ENCODE assay signal across 1 cellular context in the genomic region with DNA sequence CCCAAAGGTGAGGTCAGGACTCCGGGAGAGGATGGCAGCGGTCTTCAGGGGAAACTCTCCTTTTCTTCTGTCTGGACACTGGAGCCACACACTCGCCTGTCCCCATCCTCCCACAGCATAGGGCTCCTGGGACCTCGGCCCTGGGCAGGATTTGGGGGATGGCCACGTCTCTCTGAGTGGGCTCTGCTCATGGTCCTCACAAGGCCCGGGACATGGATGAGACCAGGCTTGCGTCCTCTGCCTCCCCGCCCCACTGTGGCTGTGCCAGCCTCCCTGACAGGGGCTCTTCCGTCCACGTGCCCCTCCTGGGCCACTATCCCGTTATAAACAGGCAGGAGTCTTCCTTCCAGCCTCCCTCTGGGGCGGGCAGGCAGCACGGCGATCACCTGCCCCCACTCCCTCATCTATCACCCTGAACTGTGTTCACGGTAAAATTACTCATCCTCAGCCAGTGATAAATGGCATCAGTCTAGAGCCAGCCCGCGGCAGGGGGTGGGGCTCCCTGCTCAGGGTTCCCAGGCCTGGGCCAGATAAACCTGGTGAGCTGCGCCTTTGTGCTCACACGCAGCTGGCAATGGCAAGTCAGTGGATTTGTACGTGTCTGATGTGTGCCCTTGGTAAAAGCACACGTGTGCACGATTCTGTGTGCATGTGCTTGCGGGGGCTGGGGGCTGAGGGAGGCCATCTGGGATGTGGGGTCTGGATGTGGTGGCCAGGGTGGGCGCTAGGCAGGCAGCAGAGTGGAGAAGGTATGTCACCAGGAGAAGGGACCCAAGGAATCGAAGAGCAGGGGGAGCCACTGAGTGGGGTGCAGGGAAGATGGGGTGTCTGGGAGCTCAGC.
TF ChIP-seq lines count a peak whose summit lies in the region.

No MANE protein-coding gene starts in this region.

TF ChIP-seq in K562, 482 proteins besides CTCF, POLR2A, EP300 and RAD21 (continued from another document and continues in another):
- TF ChIP-seq, protein P1, sequence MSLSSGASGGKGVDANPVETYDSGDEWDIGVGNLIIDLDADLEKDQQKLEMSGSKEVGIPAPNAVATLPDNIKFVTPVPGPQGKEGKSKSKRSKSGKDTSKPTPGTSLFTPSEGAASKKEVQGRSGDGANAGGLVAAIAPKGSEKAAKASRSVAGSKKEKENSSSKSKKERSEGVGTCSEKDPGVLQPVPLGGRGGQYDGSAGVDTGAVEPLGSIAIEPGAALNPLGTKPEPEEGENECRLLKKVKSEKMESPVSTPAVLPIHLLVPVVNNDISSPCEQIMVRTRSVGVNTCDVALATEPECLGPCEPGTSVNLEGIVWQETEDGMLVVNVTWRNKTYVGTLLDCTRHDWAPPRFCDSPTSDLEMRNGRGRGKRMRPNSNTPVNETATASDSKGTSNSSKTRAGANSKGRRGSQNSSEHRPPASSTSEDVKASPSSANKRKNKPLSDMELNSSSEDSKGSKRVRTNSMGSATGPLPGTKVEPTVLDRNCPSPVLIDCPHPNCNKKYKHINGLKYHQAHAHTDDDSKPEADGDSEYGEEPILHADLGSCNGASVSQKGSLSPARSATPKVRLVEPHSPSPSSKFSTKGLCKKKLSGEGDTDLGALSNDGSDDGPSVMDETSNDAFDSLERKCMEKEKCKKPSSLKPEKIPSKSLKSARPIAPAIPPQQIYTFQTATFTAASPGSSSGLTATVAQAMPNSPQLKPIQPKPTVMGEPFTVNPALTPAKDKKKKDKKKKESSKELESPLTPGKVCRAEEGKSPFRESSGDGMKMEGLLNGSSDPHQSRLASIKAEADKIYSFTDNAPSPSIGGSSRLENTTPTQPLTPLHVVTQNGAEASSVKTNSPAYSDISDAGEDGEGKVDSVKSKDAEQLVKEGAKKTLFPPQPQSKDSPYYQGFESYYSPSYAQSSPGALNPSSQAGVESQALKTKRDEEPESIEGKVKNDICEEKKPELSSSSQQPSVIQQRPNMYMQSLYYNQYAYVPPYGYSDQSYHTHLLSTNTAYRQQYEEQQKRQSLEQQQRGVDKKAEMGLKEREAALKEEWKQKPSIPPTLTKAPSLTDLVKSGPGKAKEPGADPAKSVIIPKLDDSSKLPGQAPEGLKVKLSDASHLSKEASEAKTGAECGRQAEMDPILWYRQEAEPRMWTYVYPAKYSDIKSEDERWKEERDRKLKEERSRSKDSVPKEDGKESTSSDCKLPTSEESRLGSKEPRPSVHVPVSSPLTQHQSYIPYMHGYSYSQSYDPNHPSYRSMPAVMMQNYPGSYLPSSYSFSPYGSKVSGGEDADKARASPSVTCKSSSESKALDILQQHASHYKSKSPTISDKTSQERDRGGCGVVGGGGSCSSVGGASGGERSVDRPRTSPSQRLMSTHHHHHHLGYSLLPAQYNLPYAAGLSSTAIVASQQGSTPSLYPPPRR (CRISPR knock-in tag; IDR thresholded peaks at IDR 0.05; ENCODE audit: borderline replicate concordance) = no peak
- TF ChIP-seq GTF3C2 (IDR thresholded peaks at IDR 0.05; ENCODE audit: borderline replicate concordance, extremely low read depth, insufficient read length) = no peak
- TF ChIP-seq HOXB6 (CRISPR knock-in tag; IDR thresholded peaks at IDR 0.05; ENCODE audit: borderline replicate concordance) = no peak
- TF ChIP-seq, protein P2, sequence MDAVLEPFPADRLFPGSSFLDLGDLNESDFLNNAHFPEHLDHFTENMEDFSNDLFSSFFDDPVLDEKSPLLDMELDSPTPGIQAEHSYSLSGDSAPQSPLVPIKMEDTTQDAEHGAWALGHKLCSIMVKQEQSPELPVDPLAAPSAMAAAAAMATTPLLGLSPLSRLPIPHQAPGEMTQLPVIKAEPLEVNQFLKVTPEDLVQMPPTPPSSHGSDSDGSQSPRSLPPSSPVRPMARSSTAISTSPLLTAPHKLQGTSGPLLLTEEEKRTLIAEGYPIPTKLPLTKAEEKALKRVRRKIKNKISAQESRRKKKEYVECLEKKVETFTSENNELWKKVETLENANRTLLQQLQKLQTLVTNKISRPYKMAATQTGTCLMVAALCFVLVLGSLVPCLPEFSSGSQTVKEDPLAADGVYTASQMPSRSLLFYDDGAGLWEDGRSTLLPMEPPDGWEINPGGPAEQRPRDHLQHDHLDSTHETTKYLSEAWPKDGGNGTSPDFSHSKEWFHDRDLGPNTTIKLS (IDR thresholded peaks at IDR 0.05; ENCODE audit: borderline replicate concordance, low read depth) = no peak
- TF ChIP-seq PHB (CRISPR knock-in tag; IDR thresholded peaks at IDR 0.05) = no peak
- TF ChIP-seq NONO (IDR thresholded peaks at IDR 0.05; ENCODE audit: low read depth in 2 of 2, low read length in 1 of 2) = no peak
- no peak for TF ChIP-seq TARDBP (IDR thresholded peaks at IDR 0.05)
- peak; percentile 63; the same call in 1 of the 2 replicates for TF ChIP-seq ZNF121 (CRISPR knock-in tag; conservative IDR thresholded peaks at IDR 0.05)
- TF ChIP-seq E2F1 (CRISPR knock-in tag; IDR thresholded peaks at IDR 0.05) = no peak
- no peak for TF ChIP-seq ARNT (IDR thresholded peaks at IDR 0.05)
- TF ChIP-seq ZNF79 (CRISPR knock-in tag; IDR thresholded peaks at IDR 0.05; ENCODE audit: low read depth) = no peak
- no peak for TF ChIP-seq DACH1 (IDR thresholded peaks at IDR 0.05; ENCODE audit: partially characterized antibody)
- TF ChIP-seq ZKSCAN8 (CRISPR knock-in tag; IDR thresholded peaks at IDR 0.05) = no peak
- TF ChIP-seq ZFP1 (CRISPR knock-in tag; IDR thresholded peaks at IDR 0.05) = no peak
- TF ChIP-seq MEIS2 (IDR thresholded peaks at IDR 0.05; ENCODE audit: partially characterized antibody) = peak; percentile 89
- TF ChIP-seq MAFF (IDR thresholded peaks at IDR 0.05; ENCODE audit: low read length) = no peak
- TF ChIP-seq BACH1 (tag; IDR thresholded peaks at IDR 0.05) = no peak
- TF ChIP-seq, protein P3, sequence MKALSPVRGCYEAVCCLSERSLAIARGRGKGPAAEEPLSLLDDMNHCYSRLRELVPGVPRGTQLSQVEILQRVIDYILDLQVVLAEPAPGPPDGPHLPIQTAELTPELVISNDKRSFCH (CRISPR knock-in tag; IDR thresholded peaks at IDR 0.05) = no peak
- TF ChIP-seq, protein P3 (tag; IDR thresholded peaks at IDR 0.05) = no peak
- no peak for TF ChIP-seq ZNF644 (tag; IDR thresholded peaks at IDR 0.05; ENCODE audit: low read depth)
- TF ChIP-seq, protein P4, sequence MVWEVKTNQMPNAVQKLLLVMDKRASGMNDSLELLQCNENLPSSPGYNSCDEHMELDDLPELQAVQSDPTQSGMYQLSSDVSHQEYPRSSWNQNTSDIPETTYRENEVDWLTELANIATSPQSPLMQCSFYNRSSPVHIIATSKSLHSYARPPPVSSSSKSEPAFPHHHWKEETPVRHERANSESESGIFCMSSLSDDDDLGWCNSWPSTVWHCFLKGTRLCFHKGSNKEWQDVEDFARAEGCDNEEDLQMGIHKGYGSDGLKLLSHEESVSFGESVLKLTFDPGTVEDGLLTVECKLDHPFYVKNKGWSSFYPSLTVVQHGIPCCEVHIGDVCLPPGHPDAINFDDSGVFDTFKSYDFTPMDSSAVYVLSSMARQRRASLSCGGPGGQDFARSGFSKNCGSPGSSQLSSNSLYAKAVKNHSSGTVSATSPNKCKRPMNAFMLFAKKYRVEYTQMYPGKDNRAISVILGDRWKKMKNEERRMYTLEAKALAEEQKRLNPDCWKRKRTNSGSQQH (CRISPR knock-in tag; IDR thresholded peaks at IDR 0.05) = no peak
- TF ChIP-seq FIP1L1 (IDR thresholded peaks at IDR 0.05; ENCODE audit: low read depth, low read length, poor library complexity, severe bottlenecking) = no peak
- TF ChIP-seq MAFK (IDR thresholded peaks at IDR 0.05; ENCODE audit: low read length) = no peak
- 0 out of 2 replicates have a peak, but pooled peaks have one; percentile 40 for TF ChIP-seq DPF2 (IDR thresholded peaks at IDR 0.05)
- TF ChIP-seq GTF2E2 (tag; IDR thresholded peaks at IDR 0.05) = no peak
- TF ChIP-seq BMI1 (IDR thresholded peaks at IDR 0.05; ENCODE audit: low read length) = no peak
- no peak for TF ChIP-seq ZNF184 (CRISPR knock-in tag; IDR thresholded peaks at IDR 0.05)
- TF ChIP-seq, protein P5, sequence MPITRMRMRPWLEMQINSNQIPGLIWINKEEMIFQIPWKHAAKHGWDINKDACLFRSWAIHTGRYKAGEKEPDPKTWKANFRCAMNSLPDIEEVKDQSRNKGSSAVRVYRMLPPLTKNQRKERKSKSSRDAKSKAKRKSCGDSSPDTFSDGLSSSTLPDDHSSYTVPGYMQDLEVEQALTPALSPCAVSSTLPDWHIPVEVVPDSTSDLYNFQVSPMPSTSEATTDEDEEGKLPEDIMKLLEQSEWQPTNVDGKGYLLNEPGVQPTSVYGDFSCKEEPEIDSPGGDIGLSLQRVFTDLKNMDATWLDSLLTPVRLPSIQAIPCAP (CRISPR knock-in tag; IDR thresholded peaks at IDR 0.05; ENCODE audit: borderline replicate concordance) = no peak
- no peak for TF ChIP-seq CXXC5 (CRISPR knock-in tag; IDR thresholded peaks at IDR 0.05)
- no peak for TF ChIP-seq ZNF316 (IDR thresholded peaks at IDR 0.05)
- no peak for TF ChIP-seq ZSCAN32 (CRISPR knock-in tag; IDR thresholded peaks at IDR 0.05)
- no peak for TF ChIP-seq MECOM (CRISPR knock-in tag; IDR thresholded peaks at IDR 0.05)
- TF ChIP-seq TCFL5 (CRISPR knock-in tag; conservative IDR thresholded peaks at IDR 0.05) = no peak
- no peak for TF ChIP-seq OTX1 (CRISPR knock-in tag; IDR thresholded peaks at IDR 0.05)
- no peak for TF ChIP-seq ZNF740 (CRISPR knock-in tag; IDR thresholded peaks at IDR 0.05)
- no peak for TF ChIP-seq ZNF740 (tag; IDR thresholded peaks at IDR 0.05)
- no peak for TF ChIP-seq SMAD3 (CRISPR knock-in tag; conservative IDR thresholded peaks at IDR 0.05)
- no peak for TF ChIP-seq ZNF696 (CRISPR knock-in tag; conservative IDR thresholded peaks at IDR 0.05)
- TF ChIP-seq, protein P6, sequence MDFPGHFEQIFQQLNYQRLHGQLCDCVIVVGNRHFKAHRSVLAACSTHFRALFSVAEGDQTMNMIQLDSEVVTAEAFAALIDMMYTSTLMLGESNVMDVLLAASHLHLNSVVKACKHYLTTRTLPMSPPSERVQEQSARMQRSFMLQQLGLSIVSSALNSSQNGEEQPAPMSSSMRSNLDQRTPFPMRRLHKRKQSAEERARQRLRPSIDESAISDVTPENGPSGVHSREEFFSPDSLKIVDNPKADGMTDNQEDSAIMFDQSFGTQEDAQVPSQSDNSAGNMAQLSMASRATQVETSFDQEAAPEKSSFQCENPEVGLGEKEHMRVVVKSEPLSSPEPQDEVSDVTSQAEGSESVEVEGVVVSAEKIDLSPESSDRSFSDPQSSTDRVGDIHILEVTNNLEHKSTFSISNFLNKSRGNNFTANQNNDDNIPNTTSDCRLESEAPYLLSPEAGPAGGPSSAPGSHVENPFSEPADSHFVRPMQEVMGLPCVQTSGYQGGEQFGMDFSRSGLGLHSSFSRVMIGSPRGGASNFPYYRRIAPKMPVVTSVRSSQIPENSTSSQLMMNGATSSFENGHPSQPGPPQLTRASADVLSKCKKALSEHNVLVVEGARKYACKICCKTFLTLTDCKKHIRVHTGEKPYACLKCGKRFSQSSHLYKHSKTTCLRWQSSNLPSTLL (IDR thresholded peaks at IDR 0.05) = no peak
- no peak for TF ChIP-seq ZNF146 (CRISPR knock-in tag; IDR thresholded peaks at IDR 0.05; ENCODE audit: unreplicated experiment)
- TF ChIP-seq MLX (CRISPR knock-in tag; conservative IDR thresholded peaks at IDR 0.05) = no peak
- no peak for TF ChIP-seq ZNF75A (CRISPR knock-in tag; IDR thresholded peaks at IDR 0.05)
- no peak for TF ChIP-seq NCOA2 (IDR thresholded peaks at IDR 0.05; ENCODE audit: partially characterized antibody in 2 of 2)
- no peak for TF ChIP-seq KDM4B (IDR thresholded peaks at IDR 0.05; ENCODE audit: borderline replicate concordance in 2 of 2, low read depth in 1 of 2)
- TF ChIP-seq HSF4 (CRISPR knock-in tag; IDR thresholded peaks at IDR 0.05; ENCODE audit: borderline replicate concordance) = no peak
- TF ChIP-seq HNRNPL (IDR thresholded peaks at IDR 0.05; ENCODE audit: low read depth, low read length) = no peak
